2 cellular contexts compared by ENCODE assay signal in the genomic region with DNA sequence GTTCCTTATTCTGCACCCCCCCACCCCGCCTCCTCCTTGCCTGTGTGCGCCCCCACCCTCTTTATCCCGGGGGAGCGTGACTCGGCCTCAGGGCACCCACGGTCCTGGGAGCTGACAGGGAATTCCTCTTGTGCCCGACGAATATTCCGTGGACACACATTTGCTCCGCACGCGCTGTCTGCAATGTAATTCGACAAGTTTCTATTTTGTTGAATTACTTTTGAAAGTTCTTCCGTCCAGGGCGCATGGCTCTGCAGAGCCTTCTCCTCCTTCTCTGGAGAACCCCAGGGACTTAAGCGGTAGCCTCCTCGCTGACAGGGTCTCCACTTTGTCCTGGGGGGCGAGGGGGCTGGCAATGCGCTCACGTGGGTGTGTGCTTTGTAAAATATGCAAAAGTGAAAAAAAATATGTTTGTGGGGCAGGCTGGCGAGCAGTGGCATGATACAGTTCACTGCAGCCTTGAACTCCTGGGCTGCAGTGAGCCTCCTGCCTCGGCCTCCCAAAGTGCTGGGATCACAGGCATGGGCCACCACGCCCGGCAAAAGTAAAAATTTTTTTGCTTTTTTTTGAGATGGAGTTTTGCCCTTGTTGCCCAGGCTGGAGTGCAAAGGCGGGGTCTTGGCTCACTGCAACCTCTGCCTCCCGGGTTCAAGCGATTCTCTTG.
TF ChIP-seq lines count a peak whose summit lies in the region.

No MANE protein-coding gene starts in this region.

TF ChIP-seq in SK-N-SH, 30 proteins besides CTCF, POLR2A, EP300 and RAD21:
- TF ChIP-seq POLR2AphosphoS5 (IDR thresholded peaks at IDR 0.05; ENCODE audit: low read depth, low read length) (no peak), TCF12 (IDR thresholded peaks at IDR 0.05) (no peak), CHD2 (IDR thresholded peaks at IDR 0.05; ENCODE audit: low read length, partially characterized antibody) (no peak), SMC3 (IDR thresholded peaks at IDR 0.05; ENCODE audit: low read depth, low read length) (no peak), FOSL2 (IDR thresholded peaks at IDR 0.05; ENCODE audit: borderline replicate concordance, low read depth) (no peak), TEAD4 (IDR thresholded peaks at IDR 0.05; ENCODE audit: borderline replicate concordance, insufficient read depth) (no peak), YY1 (IDR thresholded peaks at IDR 0.05; ENCODE audit: low read depth) (no peak), MEF2A (IDR thresholded peaks at IDR 0.05; ENCODE audit: borderline replicate concordance, low read depth) (no peak), NRF1 (IDR thresholded peaks at IDR 0.05; ENCODE audit: low read depth, low read length) (no peak), NFIC (IDR thresholded peaks at IDR 0.05; ENCODE audit: borderline replicate concordance) (no peak)
- TF ChIP-seq, protein P1, sequence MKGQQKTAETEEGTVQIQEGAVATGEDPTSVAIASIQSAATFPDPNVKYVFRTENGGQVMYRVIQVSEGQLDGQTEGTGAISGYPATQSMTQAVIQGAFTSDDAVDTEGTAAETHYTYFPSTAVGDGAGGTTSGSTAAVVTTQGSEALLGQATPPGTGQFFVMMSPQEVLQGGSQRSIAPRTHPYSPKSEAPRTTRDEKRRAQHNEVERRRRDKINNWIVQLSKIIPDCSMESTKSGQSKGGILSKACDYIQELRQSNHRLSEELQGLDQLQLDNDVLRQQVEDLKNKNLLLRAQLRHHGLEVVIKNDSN (IDR thresholded peaks at IDR 0.05; ENCODE audit: borderline replicate concordance, low read depth): no peak
TF ChIP-seq in SK-N-SH: peak in this region for 0.

TF ChIP-seq in SK-N-SH treated with all-trans-retinoic acid at 6 μM for 48 hours, 23 proteins besides CTCF, POLR2A, EP300 and RAD21:
- TF ChIP-seq GLIS3 (CRISPR knock-in tag; IDR thresholded peaks at IDR 0.05): no peak
- TF ChIP-seq, protein P2, sequence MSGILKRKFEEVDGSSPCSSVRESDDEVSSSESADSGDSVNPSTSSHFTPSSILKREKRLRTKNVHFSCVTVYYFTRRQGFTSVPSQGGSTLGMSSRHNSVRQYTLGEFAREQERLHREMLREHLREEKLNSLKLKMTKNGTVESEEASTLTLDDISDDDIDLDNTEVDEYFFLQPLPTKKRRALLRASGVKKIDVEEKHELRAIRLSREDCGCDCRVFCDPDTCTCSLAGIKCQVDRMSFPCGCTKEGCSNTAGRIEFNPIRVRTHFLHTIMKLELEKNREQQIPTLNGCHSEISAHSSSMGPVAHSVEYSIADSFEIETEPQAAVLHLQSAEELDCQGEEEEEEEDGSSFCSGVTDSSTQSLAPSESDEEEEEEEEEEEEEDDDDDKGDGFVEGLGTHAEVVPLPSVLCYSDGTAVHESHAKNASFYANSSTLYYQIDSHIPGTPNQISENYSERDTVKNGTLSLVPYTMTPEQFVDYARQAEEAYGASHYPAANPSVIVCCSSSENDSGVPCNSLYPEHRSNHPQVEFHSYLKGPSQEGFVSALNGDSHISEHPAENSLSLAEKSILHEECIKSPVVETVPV (CRISPR knock-in tag; IDR thresholded peaks at IDR 0.05): no peak
- no peak for TF ChIP-seq TCF4 (CRISPR knock-in tag; IDR thresholded peaks at IDR 0.05; ENCODE audit: borderline replicate concordance)
- no peak for TF ChIP-seq ISL1 (CRISPR knock-in tag; IDR thresholded peaks at IDR 0.05)
- TF ChIP-seq SNAI2 (CRISPR knock-in tag; IDR thresholded peaks at IDR 0.05): no peak
- TF ChIP-seq TOX (CRISPR knock-in tag; IDR thresholded peaks at IDR 0.05; ENCODE audit: borderline replicate concordance): no peak
- no peak for TF ChIP-seq PPARA (CRISPR knock-in tag; IDR thresholded peaks at IDR 0.05; ENCODE audit: borderline replicate concordance)
- TF ChIP-seq CSDC2 (CRISPR knock-in tag; IDR thresholded peaks at IDR 0.05): no peak
- no peak for TF ChIP-seq BACH2 (CRISPR knock-in tag; IDR thresholded peaks at IDR 0.05; ENCODE audit: borderline replicate concordance)
- no peak for TF ChIP-seq ZC3H10 (CRISPR knock-in tag; IDR thresholded peaks at IDR 0.05)
- TF ChIP-seq, protein P3, sequence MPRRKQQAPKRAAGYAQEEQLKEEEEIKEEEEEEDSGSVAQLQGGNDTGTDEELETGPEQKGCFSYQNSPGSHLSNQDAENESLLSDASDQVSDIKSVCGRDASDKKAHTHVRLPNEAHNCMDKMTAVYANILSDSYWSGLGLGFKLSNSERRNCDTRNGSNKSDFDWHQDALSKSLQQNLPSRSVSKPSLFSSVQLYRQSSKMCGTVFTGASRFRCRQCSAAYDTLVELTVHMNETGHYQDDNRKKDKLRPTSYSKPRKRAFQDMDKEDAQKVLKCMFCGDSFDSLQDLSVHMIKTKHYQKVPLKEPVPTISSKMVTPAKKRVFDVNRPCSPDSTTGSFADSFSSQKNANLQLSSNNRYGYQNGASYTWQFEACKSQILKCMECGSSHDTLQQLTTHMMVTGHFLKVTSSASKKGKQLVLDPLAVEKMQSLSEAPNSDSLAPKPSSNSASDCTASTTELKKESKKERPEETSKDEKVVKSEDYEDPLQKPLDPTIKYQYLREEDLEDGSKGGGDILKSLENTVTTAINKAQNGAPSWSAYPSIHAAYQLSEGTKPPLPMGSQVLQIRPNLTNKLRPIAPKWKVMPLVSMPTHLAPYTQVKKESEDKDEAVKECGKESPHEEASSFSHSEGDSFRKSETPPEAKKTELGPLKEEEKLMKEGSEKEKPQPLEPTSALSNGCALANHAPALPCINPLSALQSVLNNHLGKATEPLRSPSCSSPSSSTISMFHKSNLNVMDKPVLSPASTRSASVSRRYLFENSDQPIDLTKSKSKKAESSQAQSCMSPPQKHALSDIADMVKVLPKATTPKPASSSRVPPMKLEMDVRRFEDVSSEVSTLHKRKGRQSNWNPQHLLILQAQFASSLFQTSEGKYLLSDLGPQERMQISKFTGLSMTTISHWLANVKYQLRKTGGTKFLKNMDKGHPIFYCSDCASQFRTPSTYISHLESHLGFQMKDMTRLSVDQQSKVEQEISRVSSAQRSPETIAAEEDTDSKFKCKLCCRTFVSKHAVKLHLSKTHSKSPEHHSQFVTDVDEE (CRISPR knock-in tag; IDR thresholded peaks at IDR 0.05): no peak
- TF ChIP-seq ZNF70 (CRISPR knock-in tag; IDR thresholded peaks at IDR 0.05): no peak
- TF ChIP-seq ARNTL (CRISPR knock-in tag; IDR thresholded peaks at IDR 0.05; ENCODE audit: borderline replicate concordance, low read depth): no peak
- TF ChIP-seq ESRRG (CRISPR knock-in tag; IDR thresholded peaks at IDR 0.05): no peak
- TF ChIP-seq ZNF8 (CRISPR knock-in tag; IDR thresholded peaks at IDR 0.05): no peak
- TF ChIP-seq RARB (CRISPR knock-in tag; IDR thresholded peaks at IDR 0.05): no peak
- no peak for TF ChIP-seq ZNF565 (CRISPR knock-in tag; conservative IDR thresholded peaks at IDR 0.05; ENCODE audit: low read depth)
- TF ChIP-seq POU6F1 (CRISPR knock-in tag; IDR thresholded peaks at IDR 0.05; ENCODE audit: borderline replicate concordance, low read depth): no peak
- no peak for TF ChIP-seq CREB5 (CRISPR knock-in tag; IDR thresholded peaks at IDR 0.05; ENCODE audit: low read depth)
